Comparison of ENCODE assay signal across 1 cellular context in the genomic region with DNA sequence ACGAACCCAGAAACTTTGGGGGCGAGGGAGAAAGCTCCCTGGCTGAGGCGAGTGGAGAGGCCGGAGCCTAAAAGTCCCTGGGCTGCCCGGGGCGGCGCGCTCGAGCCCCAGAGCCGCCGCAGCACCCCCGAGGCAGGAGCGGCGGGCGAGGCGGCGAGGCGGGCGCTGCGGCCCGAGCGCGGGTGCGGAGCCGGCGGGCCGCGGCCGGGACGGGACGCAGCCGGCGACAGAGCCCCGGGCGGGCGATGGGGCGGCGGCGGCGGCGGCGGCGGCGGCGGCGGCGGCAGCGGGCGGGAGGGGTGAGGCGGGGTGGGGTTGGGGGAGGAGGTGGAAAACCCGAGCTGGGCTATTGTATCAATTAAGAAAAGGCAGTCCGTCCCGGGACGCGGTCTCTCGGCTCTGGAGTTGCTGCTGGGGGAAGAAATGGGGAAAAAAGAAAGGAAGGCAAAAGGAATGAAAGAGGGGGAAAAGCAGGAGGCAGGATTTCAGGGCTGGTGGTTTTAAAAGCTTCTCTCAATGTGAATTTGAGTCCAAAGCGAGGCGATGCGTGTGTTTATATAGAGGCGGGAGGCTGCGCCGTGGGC.
TF ChIP-seq lines count a peak whose summit lies in the region.

No MANE protein-coding gene starts in this region.

TF ChIP-seq in H1, 55 proteins besides CTCF, POLR2A, EP300 and RAD21 (continued from another document):
- TF ChIP-seq ZNF274 (IDR thresholded peaks at IDR 0.05; ENCODE audit: borderline replicate concordance, extremely low read depth, low read length): no peak
